ENCODE assay signal across 14 cellular contexts in the genomic region with DNA sequence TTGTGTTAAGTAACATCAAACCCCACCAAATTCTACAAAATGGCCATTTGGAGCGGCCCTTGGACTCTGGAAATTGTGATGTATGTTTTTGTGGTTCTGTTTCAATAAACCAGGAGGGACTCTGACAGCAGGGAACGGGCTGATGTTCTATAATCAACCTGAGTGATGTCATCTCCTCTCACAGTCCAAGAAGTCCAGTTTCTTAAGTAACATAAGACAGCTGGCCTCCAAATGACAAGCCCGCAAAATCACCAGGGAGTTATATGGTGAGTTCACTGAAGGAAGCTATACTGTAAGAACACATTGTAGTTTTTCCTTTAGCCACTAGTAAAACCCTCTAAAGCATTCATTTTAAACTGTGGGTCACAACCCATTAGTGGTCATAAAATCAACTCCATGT. TPM values are rescaled to one million over a fixed set of nuclear protein-coding genes. Genes with fewer than 3 reads are reported as not detected.
DNase-seq lines count a peak whose midpoint lies in the region; FAIRE-seq and TF ChIP-seq lines count a peak whose summit lies in the region.
"Had no signal": no experiment of that assay in that cellular context is flagged by ENCODE, and none has a peak within 500 bp of the region (broad histone marks: within the 10 kb centered on the region; RNA-seq: fewer than 3 reads in every experiment).

No MANE protein-coding gene starts in this region.

- no peaks in the 10 kb centered on the region for H4K20me1 ChIP-seq in astrocyte (ENCODE audit: insufficient read depth, low read length)

- DNase-seq in ACHN (peak; percentile 24), HT1080 (ENCODE audit: low read depth) (peak; percentile 64), astrocyte (ENCODE audit: low read depth) (peak; percentile 45), left kidney (ENCODE audit: low read depth, low spot score) (peak; percentile 54), iPS-NIHi11 (ENCODE audit: low spot score) (no peak), retina (no peak), Ammon's horn (ENCODE audit: low spot score) (no peak), cerebellum (ENCODE audit: low spot score) (no peak)
- DNase-seq: activated B cell treated with CpG ODN at 0.5 μM for 24 hours; activated naive CD8-positive, alpha-beta T cell treated with anti-CD3 and anti-CD28 coated beads, Interleukin-2, amount 10 ng/mL, durations not matched to agents 7 days and 5 days; AML-193; heart left ventricle; Karpas-422 had no signal

- no peak overlapping the region for H3K4me3 ChIP-seq in astrocyte (ENCODE audit: insufficient read depth, low read depth, low read length)
- H3K4me3 ChIP-seq: heart left ventricle, lung had no signal

- peak; percentile 39 for FAIRE-seq in astrocyte (lab: Jason Lieb, UNC)

- no peaks in the 10 kb centered on the region for H3K9me3 Mint-ChIP-seq in astrocyte (ENCODE audit: unreplicated experiment)
- H3K9me3 Mint-ChIP-seq: activated B cell treated with CpG ODN at 0.5 μM for 24 hours; activated naive CD8-positive, alpha-beta T cell treated with anti-CD3 and anti-CD28 coated beads, Interleukin-2, amount 10 ng/mL, durations not matched to agents 7 days and 5 days had no signal

- H3K27me3 Mint-ChIP-seq in astrocyte (ENCODE audit: low read depth, unreplicated experiment) = no peaks in the 10 kb centered on the region

- no peaks in the 10 kb centered on the region for H3K9me3 ChIP-seq in astrocyte (ENCODE audit: insufficient read depth, low read depth, low read length)
- H3K9me3 ChIP-seq: heart left ventricle had no signal

- no peaks in the 10 kb centered on the region for H3K27me3 ChIP-seq in astrocyte (ENCODE audit: insufficient read depth, low read length)
- H3K27me3 ChIP-seq: heart left ventricle had no signal

- H3K4me1 Mint-ChIP-seq in astrocyte (ENCODE audit: low read depth, unreplicated experiment) = peaks cover 53% of the 10 kb centered on the region
- H3K4me1 Mint-ChIP-seq: activated B cell treated with CpG ODN at 0.5 μM for 24 hours had no signal

- peaks cover 8% of the 10 kb centered on the region for H3K36me3 ChIP-seq in astrocyte (ENCODE audit: insufficient read depth, low read length)

- peak overlapping the region; percentile 48 for H3K9ac ChIP-seq in astrocyte (ENCODE audit: low read length)

- in situ Hi-C loops in ACHN (cut with HindIII; ENCODE audit: low pct_ligation_motif_present, low pct_unique_long_range_greater_than_20kb, low sequenced_read_pairs) = no loop called here

- no peak overlapping the region for H2AFZ ChIP-seq in astrocyte (ENCODE audit: low read depth, low read length)

- peaks cover 41% of the 10 kb centered on the region for H3K4me1 ChIP-seq in astrocyte (ENCODE audit: insufficient read depth, low read length)

- H3K36me3 Mint-ChIP-seq in astrocyte (ENCODE audit: low read depth, unreplicated experiment) = peaks cover 5% of the 10 kb centered on the region

- peak overlapping the region; percentile 98 for H3K27ac Mint-ChIP-seq in astrocyte (ENCODE audit: unreplicated experiment)
- H3K27ac Mint-ChIP-seq: activated B cell treated with CpG ODN at 0.5 μM for 24 hours; activated naive CD8-positive, alpha-beta T cell treated with anti-CD3 and anti-CD28 coated beads, Interleukin-2, amount 10 ng/mL, durations not matched to agents 7 days and 5 days had no signal

- H3K79me2 ChIP-seq in astrocyte (ENCODE audit: insufficient read depth, low read length) = no peaks in the 10 kb centered on the region

- peak overlapping the region; percentile 36 for H3K4me3 Mint-ChIP-seq in astrocyte (ENCODE audit: unreplicated experiment)
- H3K4me3 Mint-ChIP-seq: activated B cell treated with CpG ODN at 0.5 μM for 24 hours; activated naive CD8-positive, alpha-beta T cell treated with anti-CD3 and anti-CD28 coated beads, Interleukin-2, amount 10 ng/mL, durations not matched to agents 7 days and 5 days had no signal

- peak overlapping the region; percentile 76 for H3K27ac ChIP-seq in astrocyte (ENCODE audit: low read depth, low read length)

- peak; percentile 6 for TF ChIP-seq CTCF in astrocyte (IDR thresholded peaks at IDR 0.05; ENCODE audit: insufficient read depth, low read depth, low read length)

- peak overlapping the region; percentile 82 for H3K4me2 ChIP-seq in astrocyte (ENCODE audit: low read length)

RNA-seq across cellular contexts. Expression of a gene that starts 34.0 kb away (rescaled TPM):
- 33.9 and 43.9 TPM in 2 replicates for total RNA-seq in HT1080 (2014; rRNA removed; shearing (Covaris generic))
- 69.3 and 70.0 TPM in 2 replicates for polyA plus RNA-seq in HT1080 (2015; cell fraction: cytosol; rRNA removed)
- 67.3 and 81.7 TPM in 2 replicates for polyA plus RNA-seq in HT1080 (2015; cell fraction: nucleus; rRNA removed)
- total RNA-seq in astrocyte = 46.8 and 47.4 TPM in 2 replicates
- total RNA-seq in cerebellum = 23.4 TPM

Comparison
In these comparisons a context has a peak if more than half of its experiments do, and no peak if none do; other contexts are left out.
1. DNase-seq: peak in ACHN (single experiment), HT1080 (single experiment), astrocyte (single experiment) and left kidney (single experiment); none in iPS-NIHi11 (single experiment), retina (single experiment), Ammon's horn (single experiment) and cerebellum (single experiment).